17 cellular contexts compared by ENCODE assay signal in genomic region chr14:77612011-77612620, GRCh38. TPM values are rescaled to one million over a fixed set of nuclear protein-coding genes. Genes with fewer than 3 reads are reported as not detected.
DNase-seq lines count a peak whose midpoint lies in the region; ATAC-seq and TF ChIP-seq lines count a peak whose summit lies in the region.
"Had no signal": no experiment of that assay in that cellular context is flagged by ENCODE, and none has a peak within 500 bp of the region (broad histone marks: within the 10 kb centered on the region; RNA-seq: fewer than 3 reads in every experiment).

No MANE protein-coding gene starts in this region.

- peaks cover 36% of the 10 kb centered on the region for H3K4me1 Mint-ChIP-seq in GM23338

- peaks cover 87% of the 10 kb centered on the region for H3K79me2 ChIP-seq in GM23338 (replicated peaks; ENCODE audit: insufficient read depth)

- ATAC-seq in GM23338 (no peak), SK-N-SH treated with all-trans-retinoic acid at 6 μM for 48 hours (no peak), foreskin keratinocyte (no peak), GM19397 (IDR thresholded peaks at IDR 0.05; ENCODE audit: unreplicated experiment) (no peak), GM18907 (IDR thresholded peaks at IDR 0.05; ENCODE audit: unreplicated experiment) (no peak)
- ATAC-seq: left lung; stimulated activated naive CD8-positive, alpha-beta T cell treated with anti-CD3 and anti-CD28 coated beads, Interleukin-15, amount 100 ng/mL, for 72 hours had no signal

- H3K9me3 ChIP-seq in colonic mucosa = no peaks in the 10 kb centered on the region
- H3K9me3 ChIP-seq: left lung had no signal

- no peak overlapping the region for H3K9ac ChIP-seq in colonic mucosa (ENCODE audit: low read depth in 2 of 2, low read length in 2 of 2)
- H3K9ac ChIP-seq: parathyroid adenoma had no signal

- no peak overlapping the region for H3K27ac ChIP-seq in GM23338 (ENCODE audit: low read depth)
- peak overlapping the region; percentile 7 for H3K27ac ChIP-seq in foreskin keratinocyte
- no peak overlapping the region for H3K27ac ChIP-seq in colonic mucosa
- H3K27ac ChIP-seq: cardiac muscle cell, left lung, parathyroid adenoma had no signal

- H3K9me2 ChIP-seq in GM23338 (ENCODE audit: insufficient read depth) = no peaks in the 10 kb centered on the region

- H2AFZ ChIP-seq in GM23338 = no peak overlapping the region
- H2AFZ ChIP-seq: parathyroid adenoma had no signal

- no peak overlapping the region for H3K4me3 Mint-ChIP-seq in GM23338

- H3K27ac Mint-ChIP-seq in GM23338 = 0 out of 2 replicates have a peak overlapping the region, but pooled peaks have one; percentile 1
- H3K27ac Mint-ChIP-seq: activated T-helper 1 cell treated with anti-CD3 and anti-CD28 coated beads, Interleukin-12 subunit alpha, Interleukin-12 subunit beta, Interleukin-2, Interleukin-4 antibody, amounts not matched to agents 30 ng/mL and 10 ng/mL and 1 ng/mL, durations not matched to agents 14 hours and 24 hours and 36 hours; stimulated activated naive CD8-positive, alpha-beta T cell treated with anti-CD3 and anti-CD28 coated beads, Interleukin-15, amount 100 ng/mL, for 72 hours had no signal

- peak overlapping the region; percentile 18 for H3K4me2 ChIP-seq in GM23338

- H3K4me1 ChIP-seq in GM23338 (ENCODE audit: insufficient read depth) (peaks cover 27% of the 10 kb centered on the region), foreskin keratinocyte (peaks cover 26% of the 10 kb centered on the region), colonic mucosa (peaks cover 5% of the 10 kb centered on the region)

- intact Hi-C loops in colonic mucosa (cut with DNase I) = no loop called here

- DNase-seq in GM23338 (ENCODE audit: low spot score) = peak; percentile 24
- no peak for DNase-seq in foreskin keratinocyte
- DNase-seq in renal cortical epithelial cell (ENCODE audit: low read depth) = peak; percentile 68
- DNase-seq in colonic mucosa = no peak
- no peak for DNase-seq in stimulated activated CD4-positive, alpha-beta T cell treated with anti-CD3 and anti-CD28 coated beads, Interleukin-1b, Interleukin-23, amount 100 ng/mL, for 48 hours
- DNase-seq: activated CD4-positive, CD25-positive, alpha-beta regulatory T cell treated with anti-CD3 and anti-CD28 coated beads, Interleukin-2, amount 50 U/mL, for 72 hours; DMS 273 treated with DMSO at 0.1 percent for 48 hours; left lung; SIG-M5; stimulated activated CD4-positive, alpha-beta T cell treated with anti-CD3 and anti-CD28 coated beads, Interleukin-4, amount 100 ng/mL, for 4 hours; stimulated activated naive CD8-positive, alpha-beta T cell treated with anti-CD3 and anti-CD28 coated beads, Interleukin-15, amount 100 ng/mL, for 72 hours had no signal

- H3F3A ChIP-seq in GM23338 (replicated peaks; ENCODE audit: low read depth) = no peaks in the 10 kb centered on the region

- H3K36me3 ChIP-seq in GM23338 (ENCODE audit: insufficient read depth) = no peaks in the 10 kb centered on the region
- no peaks in the 10 kb centered on the region for H3K36me3 ChIP-seq in colonic mucosa
- H3K36me3 ChIP-seq: cardiac muscle cell, left lung had no signal

- TF ChIP-seq CTCF in GM23338 (conservative IDR thresholded peaks at IDR 0.05; ENCODE audit: low read depth in 2 of 2) = no peak
- no peak for TF ChIP-seq CTCF in foreskin keratinocyte (conservative IDR thresholded peaks at IDR 0.05)
- TF ChIP-seq CTCF in colonic mucosa (IDR thresholded peaks at IDR 0.05) = no peak

- H3K9me3 Mint-ChIP-seq in GM23338 = no peaks in the 10 kb centered on the region
- H3K9me3 Mint-ChIP-seq: activated T-helper 1 cell treated with anti-CD3 and anti-CD28 coated beads, Interleukin-12 subunit alpha, Interleukin-12 subunit beta, Interleukin-2, Interleukin-4 antibody, amounts not matched to agents 30 ng/mL and 10 ng/mL and 1 ng/mL, durations not matched to agents 14 hours and 24 hours and 36 hours; stimulated activated naive CD8-positive, alpha-beta T cell treated with anti-CD3 and anti-CD28 coated beads, Interleukin-15, amount 100 ng/mL, for 72 hours had no signal

- H3K4me3 ChIP-seq in GM23338 (no peak overlapping the region), colonic mucosa (no peak overlapping the region)
- H3K4me3 ChIP-seq: cardiac muscle cell, left lung had no signal

- peaks cover 3% of the 10 kb centered on the region for H3K27me3 Mint-ChIP-seq in GM23338 (ENCODE audit: insufficient read depth, low read depth, poor library complexity)
- H3K27me3 Mint-ChIP-seq: stimulated activated naive CD8-positive, alpha-beta T cell treated with anti-CD3 and anti-CD28 coated beads, Interleukin-15, amount 100 ng/mL, for 72 hours had no signal

- H4K20me1 ChIP-seq in GM23338 (replicated peaks; ENCODE audit: insufficient read depth) = peaks cover 21% of the 10 kb centered on the region

- H3K27me3 ChIP-seq in GM23338 (ENCODE audit: insufficient read depth) (no peaks in the 10 kb centered on the region), foreskin keratinocyte (no peaks in the 10 kb centered on the region), colonic mucosa (no peaks in the 10 kb centered on the region)
- H3K27me3 ChIP-seq: cardiac muscle cell, left lung had no signal

- H3K36me3 Mint-ChIP-seq in GM23338 (ENCODE audit: low read depth) = no peaks in the 10 kb centered on the region; the same call in 2 of the 3 replicates

TF ChIP-seq in GM23338, 12 proteins besides CTCF, POLR2A, EP300 and RAD21 (continues in another document):
- no peak for TF ChIP-seq REST (IDR thresholded peaks at IDR 0.05; ENCODE audit: unreplicated experiment)

TF ChIP-seq in SK-N-SH treated with all-trans-retinoic acid at 6 μM for 48 hours, 23 proteins besides CTCF, POLR2A, EP300 and RAD21:
- TF ChIP-seq GLIS3 (CRISPR knock-in tag; IDR thresholded peaks at IDR 0.05) (no peak), ISL1 (CRISPR knock-in tag; IDR thresholded peaks at IDR 0.05) (peak; percentile 69)

RNA-seq across cellular contexts. Expression of gene SPTLC2, which starts 4.3 kb away (rescaled TPM):
- total RNA-seq in GM23338 (2014; rRNA removed; shearing (Covaris generic)) = 35.8 and 38.9 TPM in 2 replicates
- polyA plus RNA-seq in GM23338 (2016; fragmentation: Nextera tagmentation; extraction: Ambion mirVana) = 18.0 and 22.3 TPM in 2 replicates
- total RNA-seq in foreskin keratinocyte = 35.0 and 36.6 TPM in 2 replicates
- 15.6 and 18.0 TPM in 2 replicates for polyA plus RNA-seq in foreskin keratinocyte
- 67.6 and 149 TPM in 2 replicates for total RNA-seq in renal cortical epithelial cell
- 10 to 100 TPM; 68.3 to 70.1 TPM for total RNA-seq in colonic mucosa

Comparison
In these comparisons a context has a peak if more than half of its experiments do, and no peak if none do; other contexts are left out.
1. DNase-seq: peak in GM23338 (single experiment) and renal cortical epithelial cell (single experiment); none in foreskin keratinocyte (0 of 2), colonic mucosa (single experiment) and stimulated activated CD4-positive, alpha-beta T cell treated with anti-CD3 and anti-CD28 coated beads, Interleukin-1b, Interleukin-23, amount 100 ng/mL, for 48 hours (single experiment).